ENCODE assay signal across 1 cellular context in genomic region chr1:154492115-154492514, GRCh38.
TF ChIP-seq lines count a peak whose summit lies in the region.

No MANE protein-coding gene starts in this region.

TF ChIP-seq in endothelial cell of umbilical vein, 7 proteins besides CTCF, POLR2A, EP300 and RAD21:
- TF ChIP-seq MYC (IDR thresholded peaks at IDR 0.05; ENCODE audit: low read depth, low read length) (no peak), POLR2AphosphoS5 (IDR thresholded peaks at IDR 0.05; ENCODE audit: insufficient read depth, low read depth, low read length) (no peak), MAX (IDR thresholded peaks at IDR 0.05; ENCODE audit: insufficient read depth, insufficient read length) (no peak), JUN (IDR thresholded peaks at IDR 0.05; ENCODE audit: borderline replicate concordance, insufficient read depth, insufficient read length, low read depth) (no peak), EZH2 (IDR thresholded peaks at IDR 0.05; ENCODE audit: borderline replicate concordance, low read depth, low read length, severe bottlenecking) (no peak)
